14 cellular contexts compared by ENCODE assay signal in the genomic region with DNA sequence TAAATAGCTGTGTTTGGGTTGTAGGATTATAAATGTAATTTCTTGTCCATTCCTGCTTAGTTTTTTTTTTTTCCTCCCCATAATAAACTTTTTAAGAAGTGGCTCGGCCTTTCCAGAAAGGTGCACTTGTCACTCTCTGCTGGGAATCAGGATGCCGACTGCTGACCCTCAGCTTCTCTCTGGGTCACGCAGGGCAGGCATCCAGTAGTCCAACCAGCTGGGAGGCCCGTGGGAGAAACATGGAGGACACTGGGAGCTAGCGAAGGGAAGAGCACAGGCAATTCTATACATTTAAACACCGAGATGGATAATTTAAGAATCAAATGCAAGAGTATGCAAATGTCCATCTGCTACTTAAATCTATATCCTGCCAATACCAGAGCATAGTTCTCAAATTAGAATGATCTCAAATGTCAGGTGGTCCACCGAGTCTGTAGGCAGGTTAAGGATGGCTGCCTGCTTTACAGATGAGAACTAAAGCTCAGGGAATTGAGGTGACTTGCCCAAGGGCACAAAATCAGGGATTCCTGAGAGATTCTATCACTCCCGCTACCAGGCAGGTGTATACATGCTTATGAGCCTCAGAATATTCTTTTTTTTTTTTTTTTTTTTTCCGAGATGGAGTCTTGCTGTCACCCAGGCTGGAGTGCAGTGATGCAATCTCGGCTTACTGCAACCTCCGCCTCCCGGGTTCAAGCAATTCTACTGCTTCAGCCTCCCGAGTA.
"Had no signal": no experiment of that assay in that cellular context is flagged by ENCODE, and none has a peak within 500 bp of the region (broad histone marks: within the 10 kb centered on the region; RNA-seq: fewer than 3 reads in every experiment).

No MANE protein-coding gene starts in this region.

- H3K36me3 Mint-ChIP-seq: activated naive CD8-positive, alpha-beta T cell; stimulated activated effector memory CD8-positive, alpha-beta T cell treated with anti-CD3 and anti-CD28 coated beads, Interleukin-12 subunit alpha, Interleukin-12 subunit beta, amount 100 ng/mL, for 72 hours had no signal

- H3K27ac Mint-ChIP-seq: activated CD8-positive, alpha-beta T cell treated with anti-CD3 and anti-CD28 coated beads, Interleukin-2, amount 10 ng/mL, durations not matched to agents 7 days and 5 days; activated naive CD8-positive, alpha-beta T cell; dendritic cell treated with granulocyte-macrophage colony-stimulating factor and Interleukin-4, amounts not matched to agents 40 ng/mL and 50 ng/mL, for 4 days; stimulated activated effector memory CD8-positive, alpha-beta T cell treated with anti-CD3 and anti-CD28 coated beads, Interleukin-12 subunit alpha, Interleukin-12 subunit beta, amount 100 ng/mL, for 72 hours had no signal

- H3K27ac ChIP-seq: gastroesophageal sphincter, hepatocyte had no signal

- H3K9me3 ChIP-seq: gastroesophageal sphincter had no signal

- H3K4me1 Mint-ChIP-seq: central memory CD8-positive, alpha-beta T cell had no signal

- H3K4me3 ChIP-seq: gastroesophageal sphincter, hepatocyte had no signal

- H3K4me3 Mint-ChIP-seq: activated CD8-positive, alpha-beta T cell treated with anti-CD3 and anti-CD28 coated beads, Interleukin-2, amount 10 ng/mL, durations not matched to agents 7 days and 5 days; activated naive CD8-positive, alpha-beta T cell; central memory CD8-positive, alpha-beta T cell; dendritic cell treated with granulocyte-macrophage colony-stimulating factor and Interleukin-4, amounts not matched to agents 40 ng/mL and 50 ng/mL, for 4 days; nephron; stimulated activated effector memory CD8-positive, alpha-beta T cell treated with anti-CD3 and anti-CD28 coated beads, Interleukin-12 subunit alpha, Interleukin-12 subunit beta, amount 100 ng/mL, for 72 hours had no signal

- DNase-seq: activated CD4-positive, alpha-beta T cell treated with anti-CD3 and anti-CD28 coated beads for 4 hours; activated CD8-positive, alpha-beta T cell treated with anti-CD3 and anti-CD28 coated beads, Interleukin-2, amount 10 ng/mL, durations not matched to agents 7 days and 5 days; activated gamma-delta T cell treated with Interleukin-2 at 50 U/mL for 16 hours; amniotic stem cell; effector memory CD4-positive, alpha-beta T cell; islet precursor cell; T-helper 2 cell had no signal

- H3K9me3 Mint-ChIP-seq: central memory CD8-positive, alpha-beta T cell; dendritic cell treated with granulocyte-macrophage colony-stimulating factor and Interleukin-4, amounts not matched to agents 40 ng/mL and 50 ng/mL, for 4 days; nephron; stimulated activated effector memory CD8-positive, alpha-beta T cell treated with anti-CD3 and anti-CD28 coated beads, Interleukin-12 subunit alpha, Interleukin-12 subunit beta, amount 100 ng/mL, for 72 hours had no signal

- H3K27me3 ChIP-seq: gastroesophageal sphincter, hepatocyte had no signal

- H3K27me3 Mint-ChIP-seq: activated naive CD8-positive, alpha-beta T cell; central memory CD8-positive, alpha-beta T cell had no signal

- H3K36me3 ChIP-seq: gastroesophageal sphincter had no signal
